In genomic region chr9:124334568-124335319, GRCh38 we compare ENCODE assay signal across 1 cellular context.
TF ChIP-seq lines count a peak whose summit lies in the region.

No MANE protein-coding gene starts in this region.

TF ChIP-seq in HEK293, 187 proteins besides CTCF, POLR2A, EP300 and RAD21 (continued from another document):
- TF ChIP-seq, protein P1, sequence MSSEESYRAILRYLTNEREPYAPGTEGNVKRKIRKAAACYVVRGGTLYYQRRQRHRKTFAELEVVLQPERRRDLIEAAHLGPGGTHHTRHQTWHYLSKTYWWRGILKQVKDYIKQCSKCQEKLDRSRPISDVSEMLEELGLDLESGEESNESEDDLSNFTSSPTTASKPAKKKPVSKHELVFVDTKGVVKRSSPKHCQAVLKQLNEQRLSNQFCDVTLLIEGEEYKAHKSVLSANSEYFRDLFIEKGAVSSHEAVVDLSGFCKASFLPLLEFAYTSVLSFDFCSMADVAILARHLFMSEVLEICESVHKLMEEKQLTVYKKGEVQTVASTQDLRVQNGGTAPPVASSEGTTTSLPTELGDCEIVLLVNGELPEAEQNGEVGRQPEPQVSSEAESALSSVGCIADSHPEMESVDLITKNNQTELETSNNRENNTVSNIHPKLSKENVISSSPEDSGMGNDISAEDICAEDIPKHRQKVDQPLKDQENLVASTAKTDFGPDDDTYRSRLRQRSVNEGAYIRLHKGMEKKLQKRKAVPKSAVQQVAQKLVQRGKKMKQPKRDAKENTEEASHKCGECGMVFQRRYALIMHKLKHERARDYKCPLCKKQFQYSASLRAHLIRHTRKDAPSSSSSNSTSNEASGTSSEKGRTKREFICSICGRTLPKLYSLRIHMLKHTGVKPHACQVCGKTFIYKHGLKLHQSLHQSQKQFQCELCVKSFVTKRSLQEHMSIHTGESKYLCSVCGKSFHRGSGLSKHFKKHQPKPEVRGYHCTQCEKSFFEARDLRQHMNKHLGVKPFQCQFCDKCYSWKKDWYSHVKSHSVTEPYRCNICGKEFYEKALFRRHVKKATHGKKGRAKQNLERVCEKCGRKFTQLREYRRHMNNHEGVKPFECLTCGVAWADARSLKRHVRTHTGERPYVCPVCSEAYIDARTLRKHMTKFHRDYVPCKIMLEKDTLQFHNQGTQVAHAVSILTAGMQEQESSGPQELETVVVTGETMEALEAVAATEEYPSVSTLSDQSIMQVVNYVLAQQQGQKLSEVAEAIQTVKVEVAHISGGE (tag by site-specific recombination; conservative IDR thresholded peaks at IDR 0.05; ENCODE audit: low read depth), result no peak
